ENCODE assay signal across 2 cellular contexts in genomic region chr3:50524751-50525150, GRCh38.
TF ChIP-seq lines count a peak whose summit lies in the region.

No MANE protein-coding gene starts in this region.

TF ChIP-seq in HEK293, 187 proteins besides CTCF, POLR2A, EP300 and RAD21:
- no peak for TF ChIP-seq ZNF2 (tag by site-specific recombination; IDR thresholded peaks at IDR 0.05)
- no peak for TF ChIP-seq ZNF677 (tag by site-specific recombination; IDR thresholded peaks at IDR 0.05)
- peak; percentile 32; the same call in 1 of the 2 replicates for TF ChIP-seq GLIS1 (tag by site-specific recombination; IDR thresholded peaks at IDR 0.05)
- TF ChIP-seq ZNF843 (tag by site-specific recombination; IDR thresholded peaks at IDR 0.05): no peak
- TF ChIP-seq ZNF280D (tag by site-specific recombination; IDR thresholded peaks at IDR 0.05): no peak
- no peak for TF ChIP-seq ZNF449 (tag by site-specific recombination; IDR thresholded peaks at IDR 0.05)
TF ChIP-seq in HEK293: peak in this region for 1.

TF ChIP-seq in H1, 55 proteins besides CTCF, POLR2A, EP300 and RAD21:
- no peak for TF ChIP-seq ATF3 (IDR thresholded peaks at IDR 0.05; ENCODE audit: insufficient read depth, low read depth, low read length)
- no peak for TF ChIP-seq HDAC6 (IDR thresholded peaks at IDR 0.05; ENCODE audit: low read depth, low read length)
- TF ChIP-seq PHF8 (conservative IDR thresholded peaks at IDR 0.05; ENCODE audit: low read depth, low read length): no peak
- no peak for TF ChIP-seq E2F6 (IDR thresholded peaks at IDR 0.05)
